ENCODE assay signal across 29 cellular contexts in the genomic region with DNA sequence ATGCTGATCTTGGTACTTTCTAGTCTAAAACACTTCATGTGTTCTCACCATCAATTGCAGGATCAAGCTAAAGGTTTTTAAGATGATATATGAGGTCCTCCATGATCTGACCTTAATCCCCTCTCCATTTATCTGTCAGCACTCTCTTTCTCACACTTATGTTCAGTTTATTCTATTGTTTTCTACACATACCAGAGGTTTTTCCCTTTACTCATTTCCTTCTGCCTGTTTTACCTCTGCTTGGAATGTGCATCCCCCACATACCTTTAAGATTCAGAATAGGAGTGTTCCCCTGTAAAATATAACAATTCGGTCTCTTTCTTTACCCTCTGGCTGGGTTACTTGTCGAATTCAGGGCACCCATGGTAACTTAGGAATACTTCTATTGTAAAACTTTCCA.
DNase-seq lines count a peak whose midpoint lies in the region; ATAC-seq, FAIRE-seq and TF ChIP-seq lines count a peak whose summit lies in the region.
"Had no signal": no experiment of that assay in that cellular context is flagged by ENCODE, and none has a peak within 500 bp of the region (broad histone marks: within the 10 kb centered on the region; RNA-seq: fewer than 3 reads in every experiment).

No MANE protein-coding gene starts in this region.

- H3K27me3 Mint-ChIP-seq in activated CD4-positive, alpha-beta T cell treated with anti-CD3 and anti-CD28 coated beads, Interleukin-2, amount 10 ng/mL, durations not matched to agents 7 days and 5 days, result no peaks in the 10 kb centered on the region
- H3K27me3 Mint-ChIP-seq: CD4-positive, alpha-beta memory T cell had no signal

- H3K9ac ChIP-seq in keratinocyte (ENCODE audit: control insufficient read depth, extremely low read depth, insufficient read depth, low read length), result no peak overlapping the region
- H3K9ac ChIP-seq: GM23248, SK-N-SH had no signal

- 14 to 46% methylated on average over 1 to 2 of the region's 2 CpGs for WGBS in gastroesophageal sphincter (ENCODE audit: low coverage in 1 of 2), 2 donors

- FAIRE-seq in bronchial epithelial cell (lab: Jason Lieb, UNC), result no peak
- FAIRE-seq in keratinocyte (lab: Jason Lieb, UNC), result no peak
- FAIRE-seq: A204.1, GM12891, GM19239 had no signal

- no peak for ATAC-seq in GM18519 (IDR thresholded peaks at IDR 0.05; ENCODE audit: low FRiP score, unreplicated experiment)
- no peak for ATAC-seq in gastroesophageal sphincter
- ATAC-seq: Panc1 had no signal

- no peaks in the 10 kb centered on the region for H3K36me3 ChIP-seq in bronchial epithelial cell (ENCODE audit: control insufficient read depth, insufficient read depth, low read length)
- no peaks in the 10 kb centered on the region for H3K36me3 ChIP-seq in keratinocyte (ENCODE audit: control insufficient read depth in 2 of 2, extremely low read depth in 1 of 2, insufficient read depth in 2 of 2, low read length in 2 of 2)
- no peaks in the 10 kb centered on the region for H3K36me3 ChIP-seq in gastroesophageal sphincter

- no peak overlapping the region for H2AFZ ChIP-seq in keratinocyte (ENCODE audit: control insufficient read depth, low read length)
- H2AFZ ChIP-seq: GM23248 had no signal

- H3K4me1 ChIP-seq in keratinocyte (ENCODE audit: control insufficient read depth, extremely low read depth, insufficient read depth, low read length) (peaks cover 3% of the 10 kb centered on the region), gastroesophageal sphincter (no peaks in the 10 kb centered on the region)
- H3K4me1 ChIP-seq: Caco-2 had no signal

- no peak overlapping the region for H3K27ac ChIP-seq in keratinocyte (ENCODE audit: control insufficient read depth, insufficient read depth, low read length)
- no peak overlapping the region for H3K27ac ChIP-seq in gastroesophageal sphincter
- H3K27ac ChIP-seq: GM23248 had no signal

- dilution Hi-C loops in keratinocyte (cut with MboI; ENCODE audit: extremely low pct_ligation_motif_present, low sequenced_read_pairs), result no loop called here

- H3K27ac Mint-ChIP-seq in activated CD4-positive, alpha-beta T cell treated with anti-CD3 and anti-CD28 coated beads, Interleukin-2, amount 10 ng/mL, durations not matched to agents 7 days and 5 days, result no peak overlapping the region
- H3K27ac Mint-ChIP-seq: CD4-positive, alpha-beta memory T cell; H9; T-helper 1 cell treated with Interleukin-12 subunit alpha and Interleukin-12 subunit beta and Interleukin-4 antibody, amounts not matched to agents 30 μg/mL and 1 μg/mL, for 36 hours had no signal

- TF ChIP-seq EP300 in Ishikawa (IDR thresholded peaks at IDR 0.05; ENCODE audit: borderline replicate concordance) (no peak), gastroesophageal sphincter (IDR thresholded peaks at IDR 0.05) (no peak)

- DNase-seq in HS-5 (ENCODE audit: low read depth), result peak; percentile 6
- DNase-seq in bronchial epithelial cell (ENCODE audit: low read depth), result peak; percentile 20
- DNase-seq in keratinocyte (ENCODE audit: low read depth, low spot score), result no peak
- DNase-seq in NCI-H1694 (lab: John Stamatoyannopoulos, UW), result no peak
- no peak for DNase-seq in activated CD4-positive, alpha-beta T cell treated with anti-CD3 and anti-CD28 coated beads, Interleukin-2, amount 10 ng/mL, durations not matched to agents 7 days and 5 days
- DNase-seq: C1 segment of cervical spinal cord; Caco-2; CD4-positive, alpha-beta memory T cell; DMS 273 treated with DMSO at 0.1 percent for 48 hours; DMS79; EL; GF-D8; GM23248; H9; Kasumi-1; MV-4-11; NCI-H1105; NCI-H1436 treated with DMSO at 0.1 percent for 48 hours; NCI-H2029; NCI-H526 treated with DMSO at 0.1 percent for 48 hours; SK-N-SH had no signal

- no peaks in the 10 kb centered on the region for H4K20me1 ChIP-seq in keratinocyte (ENCODE audit: control insufficient read depth, extremely low read depth, insufficient read depth, low read length)

- no peaks in the 10 kb centered on the region for H3K36me3 Mint-ChIP-seq in activated CD4-positive, alpha-beta T cell treated with anti-CD3 and anti-CD28 coated beads, Interleukin-2, amount 10 ng/mL, durations not matched to agents 7 days and 5 days (ENCODE audit: low read depth)
- H3K36me3 Mint-ChIP-seq: CD4-positive, alpha-beta memory T cell had no signal

- no peak overlapping the region for H3K4me3 Mint-ChIP-seq in activated CD4-positive, alpha-beta T cell treated with anti-CD3 and anti-CD28 coated beads, Interleukin-2, amount 10 ng/mL, durations not matched to agents 7 days and 5 days
- H3K4me3 Mint-ChIP-seq: CD4-positive, alpha-beta memory T cell; H9; T-helper 1 cell treated with Interleukin-12 subunit alpha and Interleukin-12 subunit beta and Interleukin-4 antibody, amounts not matched to agents 30 μg/mL and 1 μg/mL, for 36 hours had no signal

- H3K27me3 ChIP-seq in bronchial epithelial cell (ENCODE audit: control insufficient read depth, insufficient read depth, low read length), result no peaks in the 10 kb centered on the region
- no peaks in the 10 kb centered on the region for H3K27me3 ChIP-seq in keratinocyte (ENCODE audit: control insufficient read depth, extremely low read depth, insufficient read depth, low read length)
- H3K27me3 ChIP-seq in gastroesophageal sphincter, result no peaks in the 10 kb centered on the region

- no peaks in the 10 kb centered on the region for H3K9me3 Mint-ChIP-seq in activated CD4-positive, alpha-beta T cell treated with anti-CD3 and anti-CD28 coated beads, Interleukin-2, amount 10 ng/mL, durations not matched to agents 7 days and 5 days
- H3K9me3 Mint-ChIP-seq: H9; T-helper 1 cell treated with Interleukin-12 subunit alpha and Interleukin-12 subunit beta and Interleukin-4 antibody, amounts not matched to agents 30 μg/mL and 1 μg/mL, for 36 hours had no signal

- POLR2A ChIA-PET in activated CD4-positive, alpha-beta T cell treated with anti-CD3 and anti-CD28 coated beads, Interleukin-2, amount 10 ng/mL, durations not matched to agents 7 days and 5 days (lab: Charles Lee), result no interaction called here

- no peak for TF ChIP-seq CTCF in bronchial epithelial cell (IDR thresholded peaks at IDR 0.05; ENCODE audit: insufficient read depth, low read length, severe bottlenecking)
- no peak for TF ChIP-seq CTCF in keratinocyte (optimal IDR thresholded peaks at IDR 0.05 in 1 of 3, IDR thresholded peaks at IDR 0.05 in 1 of 3, conservative IDR thresholded peaks at IDR 0.05 in 1 of 3; ENCODE audit: extremely low read depth in 1 of 3, insufficient read depth in 2 of 3, low read length in 3 of 3)
- no peak for TF ChIP-seq CTCF in gastroesophageal sphincter (IDR thresholded peaks at IDR 0.05)

- H3K9me3 ChIP-seq in keratinocyte (ENCODE audit: control insufficient read depth, low read depth, low read length) (no peaks in the 10 kb centered on the region), gastroesophageal sphincter (peaks cover 0 to 4% (median 0%) of the 10 kb centered on the region in 3 donors)
- H3K9me3 ChIP-seq: Caco-2, SK-N-SH had no signal

- TF ChIP-seq RAD21 in Ishikawa (IDR thresholded peaks at IDR 0.05; ENCODE audit: low read depth), result no peak

- CTCF ChIA-PET in activated CD4-positive, alpha-beta T cell treated with anti-CD3 and anti-CD28 coated beads, Interleukin-2, amount 10 ng/mL, durations not matched to agents 7 days and 5 days (lab: Charles Lee), result no interaction called here

- TF ChIP-seq POLR2A in gastroesophageal sphincter (IDR thresholded peaks at IDR 0.05), result no peak

- no peaks in the 10 kb centered on the region for H3K9me1 ChIP-seq in keratinocyte (ENCODE audit: control insufficient read depth, extremely low read depth, insufficient read depth, low read length)

- H3K79me2 ChIP-seq in keratinocyte (ENCODE audit: control insufficient read depth, insufficient read depth, low read length), result no peaks in the 10 kb centered on the region

- H3K4me1 Mint-ChIP-seq in activated CD4-positive, alpha-beta T cell treated with anti-CD3 and anti-CD28 coated beads, Interleukin-2, amount 10 ng/mL, durations not matched to agents 7 days and 5 days, result no peaks in the 10 kb centered on the region
- H3K4me1 Mint-ChIP-seq: CD4-positive, alpha-beta memory T cell had no signal

- H3K4me3 ChIP-seq in bronchial epithelial cell (ENCODE audit: low read depth, low read length) (no peak overlapping the region), keratinocyte (ENCODE audit: control insufficient read depth in 2 of 3, extremely low read depth in 1 of 3, insufficient read depth in 2 of 3, low read depth in 1 of 3, low read length in 3 of 3) (peak overlapping the region in 1 of 3 experiments; percentile 41), gastroesophageal sphincter (no peak overlapping the region)
- H3K4me3 ChIP-seq: GM23248 had no signal

- peak overlapping the region; percentile 42 for H3K4me2 ChIP-seq in keratinocyte (ENCODE audit: control insufficient read depth, extremely low read depth, insufficient read depth, low read depth, low read length)
- H3K4me2 ChIP-seq: SK-N-SH had no signal

TF ChIP-seq in Ishikawa, 13 proteins besides CTCF, POLR2A, EP300 and RAD21:
- TF ChIP-seq TEAD4 (IDR thresholded peaks at IDR 0.05) (peak; percentile 34; the same call in 1 of the 2 replicates), NFIC (IDR thresholded peaks at IDR 0.05) (no peak)

Comparison
In these comparisons a context has a peak if more than half of its experiments do, and no peak if none do; other contexts are left out.
1. DNase-seq: peak in HS-5 (single experiment) and bronchial epithelial cell (single experiment); none in keratinocyte (single experiment), NCI-H1694 (single experiment) and activated CD4-positive, alpha-beta T cell treated with anti-CD3 and anti-CD28 coated beads, Interleukin-2, amount 10 ng/mL, durations not matched to agents 7 days and 5 days (single experiment).